ENCODE assay signal across 14 cellular contexts in the genomic region with DNA sequence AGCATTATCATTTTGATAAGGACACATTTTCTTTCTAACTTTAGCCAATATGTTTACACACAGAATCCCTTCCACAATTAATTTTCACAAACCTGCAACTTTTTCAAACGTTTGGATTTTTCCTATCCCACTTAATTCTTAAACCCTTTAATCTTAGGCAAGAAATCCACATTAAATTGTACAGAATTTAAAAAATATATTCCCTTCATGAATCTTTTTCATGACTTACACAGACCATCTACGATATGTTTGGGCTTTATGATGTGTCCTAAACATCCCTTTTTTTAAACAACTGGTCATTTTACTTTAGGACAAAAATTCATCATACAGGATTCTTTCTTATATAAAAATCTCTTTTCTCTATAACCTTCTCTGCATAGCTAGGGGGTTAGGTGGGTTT.
A peak's percentile ranks its signal among the peaks of the same experiment; 100 is the strongest.
DNase-seq lines count a peak whose midpoint lies in the region; TF ChIP-seq lines count a peak whose summit lies in the region.
"Had no signal": no experiment of that assay in that cellular context is flagged by ENCODE, and none has a peak within 500 bp of the region (broad histone marks: within the 10 kb centered on the region; RNA-seq: fewer than 3 reads in every experiment).

No MANE protein-coding gene starts in this region.

- H3K27ac ChIP-seq in neural progenitor cell, result no peak overlapping the region

- DNase-seq in SKM-1 (lab: John Stamatoyannopoulos, UW; ENCODE audit: unreplicated experiment) (peak; percentile 0), SKM-1 treated with dmso at 0.1 percent for 144 hours (lab: John Stamatoyannopoulos, UW; ENCODE audit: unreplicated experiment) (no peak), M059J (ENCODE audit: low read depth) (peak; percentile 3), SK-N-DZ (ENCODE audit: low spot score) (peak; percentile 26), neural progenitor cell (ENCODE audit: low spot score) (peak; percentile 37), NCI-H524 treated with DMSO at 0.1 percent for 48 hours (lab: John Stamatoyannopoulos, UW) (no peak), GM10248 (ENCODE audit: extremely low spot score) (no peak), cerebellum (ENCODE audit: low spot score) (no peak)
- DNase-seq: CD4-positive, alpha-beta T cell; NCI-H1436 treated with DMSO at 0.1 percent for 48 hours; NCI-H774; SIG-M5; T-helper 9 cell had no signal

- no peaks in the 10 kb centered on the region for H3K4me1 ChIP-seq in neural progenitor cell

- TF ChIP-seq CTCF in neural progenitor cell (IDR thresholded peaks at IDR 0.05), result no peak
- TF ChIP-seq CTCF in GM10248 (IDR thresholded peaks at IDR 0.05; ENCODE audit: control extremely low read depth, extremely low read depth, low read depth, missing control alignments), result no peak

- no peak overlapping the region for H3K27ac Mint-ChIP-seq in neural progenitor cell
- H3K27ac Mint-ChIP-seq: CD4-positive, alpha-beta T cell had no signal

- POLR2A ChIA-PET in GM10248 (lab: Yijun Ruan, JAX), result no interaction called here

- no peaks in the 10 kb centered on the region for H3K27me3 ChIP-seq in neural progenitor cell

- H3K9me3 Mint-ChIP-seq in neural progenitor cell, result peaks cover 33% of the 10 kb centered on the region

- H3K4me3 ChIP-seq in neural progenitor cell, result no peak overlapping the region
- H3K4me3 ChIP-seq: GM12878 had no signal

- CTCF ChIA-PET in GM10248 (lab: Yijun Ruan, JAX), result no interaction called here

- no peaks in the 10 kb centered on the region for H3K36me3 Mint-ChIP-seq in neural progenitor cell

- H3K9me3 ChIP-seq in neural progenitor cell (ENCODE audit: low read depth), result peaks cover 29% of the 10 kb centered on the region

- no peaks in the 10 kb centered on the region for H4K20me1 ChIP-seq in neural progenitor cell (ENCODE audit: low read depth)

- H2AFZ ChIP-seq in neural progenitor cell (replicated peaks), result no peak overlapping the region

- H3K9ac ChIP-seq in neural progenitor cell, result no peak overlapping the region

- no peaks in the 10 kb centered on the region for H3K79me2 ChIP-seq in neural progenitor cell (ENCODE audit: low read depth)

- H3K27me3 Mint-ChIP-seq in neural progenitor cell (ENCODE audit: insufficient read depth, low read depth), result no peaks in the 10 kb centered on the region
- H3K27me3 Mint-ChIP-seq: CD4-positive, alpha-beta T cell had no signal

- H3K4me1 Mint-ChIP-seq in neural progenitor cell, result no peaks in the 10 kb centered on the region

- H3K4me2 ChIP-seq in neural progenitor cell, result no peak overlapping the region

- H3F3A ChIP-seq in neural progenitor cell (ENCODE audit: low read depth), result no peaks in the 10 kb centered on the region

- H3K4me3 Mint-ChIP-seq in neural progenitor cell, result no peak overlapping the region
- H3K4me3 Mint-ChIP-seq: CD4-positive, alpha-beta T cell had no signal

- H3K36me3 ChIP-seq in neural progenitor cell, result no peaks in the 10 kb centered on the region

Comparison
In these comparisons a context has a peak if more than half of its experiments do, and no peak if none do; other contexts are left out.
1. DNase-seq: peak in SKM-1 (single experiment), M059J (single experiment), SK-N-DZ (single experiment) and neural progenitor cell (single experiment); none in SKM-1 treated with dmso at 0.1 percent for 144 hours (single experiment), NCI-H524 treated with DMSO at 0.1 percent for 48 hours (single experiment), GM10248 (single experiment) and cerebellum (single experiment).